In genomic region chr10:110458583-110458920, GRCh38 we compare ENCODE assay signal across 19 cellular contexts. TPM values are rescaled to one million over a fixed set of nuclear protein-coding genes. Genes with fewer than 3 reads are reported as not detected.
DNase-seq lines count a peak whose midpoint lies in the region; ATAC-seq, FAIRE-seq and TF ChIP-seq lines count a peak whose summit lies in the region.
"Had no signal": no experiment of that assay in that cellular context is flagged by ENCODE, and none has a peak within 500 bp of the region (broad histone marks: within the 10 kb centered on the region; RNA-seq: fewer than 3 reads in every experiment).

No MANE protein-coding gene starts in this region.

- BruUV-seq in endothelial cell of umbilical vein (replicated peaks; lab: Mats Ljungman, UMichigan): no TSS peak

- H3K36me3 ChIP-seq in BLaER1 treated with 17β-estradiol and CSF1 and Interleukin-3, amounts not matched to agents 10 nM and 100 nM: no peaks in the 10 kb centered on the region
- H3K36me3 ChIP-seq in HEK293 (ENCODE audit: control insufficient read depth in 2 of 2, insufficient read depth in 1 of 2, low read length in 2 of 2) (no peaks in the 10 kb centered on the region), endothelial cell of umbilical vein (ENCODE audit: control insufficient read depth in 2 of 2, extremely low read depth in 1 of 2, insufficient read depth in 2 of 2, low read length in 2 of 2) (no peaks in the 10 kb centered on the region)
- H3K36me3 ChIP-seq: BE2C, esophagus squamous epithelium, uterus had no signal

- H3K4me3 ChIP-seq in BLaER1 treated with 17β-estradiol and CSF1 and Interleukin-3, amounts not matched to agents 10 nM and 100 nM: no peak overlapping the region
- H3K4me3 ChIP-seq in HEK293 (ENCODE audit: low read depth, low read length) (no peak overlapping the region), endothelial cell of umbilical vein (replicated peaks in 1 of 3; ENCODE audit: insufficient read depth in 1 of 3, low read depth in 1 of 3, low read length in 3 of 3) (no peak overlapping the region)
- H3K4me3 ChIP-seq: esophagus squamous epithelium, GM23338, uterus had no signal

- H3K4me1 Mint-ChIP-seq in natural killer cell treated with Interleukin-12 subunit alpha and Interleukin-12 subunit beta and Interleukin-15 and Interleukin-18, amount 100 ng/mL, for 72 hours (ENCODE audit: low read depth in 2 of 2): peaks cover 63 to 64% of the 10 kb centered on the region in 2 donors

- no peak for TF ChIP-seq CTCF in HEK293 (tag by site-specific recombination; IDR thresholded peaks at IDR 0.05)
- TF ChIP-seq CTCF in endothelial cell of umbilical vein (IDR thresholded peaks at IDR 0.05; ENCODE audit: extremely low read depth in 1 of 2, insufficient read depth in 1 of 2, low read depth in 1 of 2, low read length in 2 of 2): no peak

- peak overlapping the region in 1 of 11 experiments; percentile 58; a peak in 2 of 22 replicates for H3K27ac ChIP-seq in BLaER1 treated with 17β-estradiol and CSF1 and Interleukin-3, amounts not matched to agents 10 nM and 100 nM
- no peak overlapping the region for H3K27ac ChIP-seq in HEK293 (ENCODE audit: extremely low read depth, low read depth, low read length)
- H3K27ac ChIP-seq in endothelial cell of umbilical vein (ENCODE audit: insufficient read depth, low read depth, low read length): no peak overlapping the region
- H3K27ac ChIP-seq: RWPE1 had no signal

- peak overlapping the region; percentile 65 to 81 for H3K27ac Mint-ChIP-seq in natural killer cell treated with Interleukin-12 subunit alpha and Interleukin-12 subunit beta and Interleukin-15 and Interleukin-18, amount 100 ng/mL, for 72 hours
- H3K27ac Mint-ChIP-seq: GM23338, mesothelial cell of epicardium had no signal

- peak in 1 of 2 donors; percentile 21 for ATAC-seq in natural killer cell treated with Interleukin-12 subunit alpha and Interleukin-12 subunit beta and Interleukin-15 and Interleukin-18, amount 100 ng/mL, for 72 hours
- ATAC-seq in HG03135 (IDR thresholded peaks at IDR 0.05; ENCODE audit: unreplicated experiment): no peak
- ATAC-seq: activated naive CD4-positive, alpha-beta T cell treated with anti-CD3 and anti-CD28 coated beads, Interleukin-2, amount 50 U/mL, for 72 hours; GM23338 had no signal

- TF ChIP-seq POLR2A in endothelial cell of umbilical vein (IDR thresholded peaks at IDR 0.05; ENCODE audit: low read depth, low read length): no peak

- no peaks in the 10 kb centered on the region for H3K9me3 Mint-ChIP-seq in natural killer cell treated with Interleukin-12 subunit alpha and Interleukin-12 subunit beta and Interleukin-15 and Interleukin-18, amount 100 ng/mL, for 72 hours
- H3K9me3 Mint-ChIP-seq: activated naive CD4-positive, alpha-beta T cell treated with anti-CD3 and anti-CD28 coated beads, Interleukin-2, amount 50 U/mL, for 72 hours; GM23338; mesothelial cell of epicardium had no signal

- CTCF ChIA-PET in HEK293 (lab: Yijun Ruan, JAX): interaction anchor here (0.8 kb wide), 1 partner anchor 105 kb away, joined by 3 read pairs; no protein-coding TSS in a partner anchor
- CTCF ChIA-PET in endothelial cell of umbilical vein (lab: Charles Lee): interaction anchor here (1.1 to 1.2 kb wide), 3 partner anchors 15 to 104 kb away, joined by 3 to 4 read pairs (median 3); no protein-coding TSS in a partner anchor

- POLR2A ChIA-PET in HEK293 (lab: Yijun Ruan, JAX) (no interaction called here), endothelial cell of umbilical vein (lab: Charles Lee) (no interaction called here)

- H2AFZ ChIP-seq in endothelial cell of umbilical vein (ENCODE audit: low read depth, low read length): peak overlapping the region; percentile 50
- H2AFZ ChIP-seq: GM23338 had no signal

- H3K4me1 ChIP-seq in BLaER1 treated with 17β-estradiol and CSF1 and Interleukin-3, amounts not matched to agents 10 nM and 100 nM: peaks cover 52 to 73% (median 64%) of the 10 kb centered on the region in 10 experiments
- 0 out of 2 replicates have a peak, but pooled peaks cover 3% of the 10 kb centered on the region for H3K4me1 ChIP-seq in HEK293 (ENCODE audit: control insufficient read depth, insufficient read depth, low read length)
- H3K4me1 ChIP-seq in endothelial cell of umbilical vein (ENCODE audit: control insufficient read depth, extremely low read depth, insufficient read depth, low read length): peaks cover 29% of the 10 kb centered on the region
- H3K4me1 ChIP-seq: uterus had no signal

- FAIRE-seq in endothelial cell of umbilical vein (lab: Jason Lieb, UNC): no peak

- no peaks in the 10 kb centered on the region for H3K27me3 Mint-ChIP-seq in natural killer cell treated with Interleukin-12 subunit alpha and Interleukin-12 subunit beta and Interleukin-15 and Interleukin-18, amount 100 ng/mL, for 72 hours

- H3K9me1 ChIP-seq in endothelial cell of umbilical vein (replicated peaks; ENCODE audit: control insufficient read depth, extremely low read depth, insufficient read depth, low read length): no peaks in the 10 kb centered on the region

- H3K9ac ChIP-seq in BLaER1 treated with 17β-estradiol and CSF1 and Interleukin-3, amounts not matched to agents 10 nM and 100 nM: no peak overlapping the region; a peak in 1 of 22 replicates
- H3K9ac ChIP-seq in endothelial cell of umbilical vein (replicated peaks; ENCODE audit: extremely low read depth, insufficient read depth, low read length): no peak overlapping the region

- H3K4me2 ChIP-seq in BLaER1 treated with 17β-estradiol and CSF1 and Interleukin-3, amounts not matched to agents 10 nM and 100 nM: peak overlapping the region; percentile 67 to 91 (median 86)
- peak overlapping the region; percentile 1 for H3K4me2 ChIP-seq in endothelial cell of umbilical vein (ENCODE audit: insufficient read depth, low read length)
- H3K4me2 ChIP-seq: GM23338 had no signal

- intact Hi-C loops in endothelial cell of umbilical vein (cut with micrococcal nuclease): no loop called here

- no peaks in the 10 kb centered on the region for H3K27me3 ChIP-seq in BLaER1 treated with 17β-estradiol and CSF1 and Interleukin-3, amounts not matched to agents 10 nM and 100 nM
- H3K27me3 ChIP-seq in endothelial cell of umbilical vein (ENCODE audit: control insufficient read depth in 2 of 2, insufficient read depth in 2 of 2, low read length in 2 of 2): no peaks in the 10 kb centered on the region
- H3K27me3 ChIP-seq: BE2C, esophagus squamous epithelium, uterus had no signal

- peak overlapping the region; percentile 54 for H3K4me3 Mint-ChIP-seq in natural killer cell treated with Interleukin-12 subunit alpha and Interleukin-12 subunit beta and Interleukin-15 and Interleukin-18, amount 100 ng/mL, for 72 hours
- H3K4me3 Mint-ChIP-seq: GM23338, mesothelial cell of epicardium had no signal

- no peaks in the 10 kb centered on the region for H3K36me3 Mint-ChIP-seq in natural killer cell treated with Interleukin-12 subunit alpha and Interleukin-12 subunit beta and Interleukin-15 and Interleukin-18, amount 100 ng/mL, for 72 hours
- H3K36me3 Mint-ChIP-seq: activated naive CD4-positive, alpha-beta T cell treated with anti-CD3 and anti-CD28 coated beads, Interleukin-2, amount 50 U/mL, for 72 hours; mesothelial cell of epicardium had no signal

- H4K20me1 ChIP-seq in BLaER1 treated with 17β-estradiol and CSF1 and Interleukin-3, amounts not matched to agents 10 nM and 100 nM: no peaks in the 10 kb centered on the region
- no peaks in the 10 kb centered on the region for H4K20me1 ChIP-seq in endothelial cell of umbilical vein (replicated peaks; ENCODE audit: control insufficient read depth, extremely low read depth, insufficient read depth, low read length)

- no peaks in the 10 kb centered on the region for H3K79me2 ChIP-seq in endothelial cell of umbilical vein (ENCODE audit: control insufficient read depth, insufficient read depth, low read length)

- H3K9me3 ChIP-seq in BLaER1 treated with 17β-estradiol and CSF1 and Interleukin-3, amounts not matched to agents 10 nM and 100 nM (replicated peaks in 1 of 11): no peaks in the 10 kb centered on the region
- H3K9me3 ChIP-seq in HEK293 (ENCODE audit: control insufficient read depth, insufficient read depth, low read depth, low read length): no peaks in the 10 kb centered on the region
- H3K9me3 ChIP-seq in endothelial cell of umbilical vein (replicated peaks; ENCODE audit: control insufficient read depth, insufficient read depth, low read length): no peaks in the 10 kb centered on the region
- H3K9me3 ChIP-seq: BE2C, esophagus squamous epithelium, uterus had no signal

- DNase-seq in endothelial cell of umbilical vein (ENCODE audit: low read depth, low spot score) (peak; percentile 27), T1000 (lab: John Stamatoyannopoulos, UW) (no peak), NCI-H2029 treated with DMSO at 0.1 percent for 48 hours (lab: John Stamatoyannopoulos, UW) (no peak), C1 segment of cervical spinal cord (lab: John Stamatoyannopoulos, UW) (no peak)
- DNase-seq in natural killer cell treated with Interleukin-12 subunit alpha and Interleukin-12 subunit beta and Interleukin-15 and Interleukin-18, amount 100 ng/mL, for 72 hours (ENCODE audit: low spot score): no peak
- DNase-seq: activated CD4-positive, alpha-beta T cell treated with anti-CD3 and anti-CD28 coated beads, Interleukin-2, amount 50 U/mL, for 48 hours; BE2C; esophagus squamous epithelium; Karpas-422; NCI-H1694 treated with DMSO at 0.1 percent for 48 hours; NCI-H526 treated with DMSO at 0.1 percent for 48 hours had no signal

- dilution Hi-C loops in endothelial cell of umbilical vein (cut with MboI; ENCODE audit: extremely low pct_ligation_motif_present, low sequenced_read_pairs): no loop called here

TF ChIP-seq in HEK293, 187 proteins besides CTCF, POLR2A, EP300 and RAD21:
- TF ChIP-seq ZNF341 (tag by site-specific recombination; IDR thresholded peaks at IDR 0.05; ENCODE audit: low read depth) (no peak), KLF1 (tag by site-specific recombination; IDR thresholded peaks at IDR 0.05) (peak; percentile 89)

TF ChIP-seq in endothelial cell of umbilical vein, 7 proteins besides CTCF, POLR2A, EP300 and RAD21 (continues in another document):
- TF ChIP-seq MAX (IDR thresholded peaks at IDR 0.05; ENCODE audit: insufficient read depth, insufficient read length) (no peak), EZH2 (IDR thresholded peaks at IDR 0.05; ENCODE audit: borderline replicate concordance, low read depth, low read length, severe bottlenecking) (no peak)

RNA-seq across cellular contexts. Expression of gene DUSP5, which starts 39.2 kb away (rescaled TPM):
- total RNA-seq in endothelial cell of umbilical vein: 12.2 and 12.6 TPM in 2 replicates
- polyA plus RNA-seq in endothelial cell of umbilical vein: 17.5 and 25.2 TPM in 2 replicates
- polyA plus RNA-seq in endothelial cell of umbilical vein (2011; cell fraction: cytosol; rRNA removed): 24.1 and 27.8 TPM in 2 replicates
- polyA plus RNA-seq in endothelial cell of umbilical vein (2011; cell fraction: nucleus; rRNA removed): 49.2 and 70.2 TPM in 2 replicates
- polyA plus RNA-seq in endothelial cell of umbilical vein (2012): 16.4 and 20.9 TPM in 2 replicates
- polyA minus RNA-seq in endothelial cell of umbilical vein: 29.2 and 38.4 TPM in 2 replicates
- 32.1 TPM for polyA minus RNA-seq in endothelial cell of umbilical vein (2011; cell fraction: cytosol; rRNA and poly(A)+ RNA removed)
- polyA minus RNA-seq in endothelial cell of umbilical vein (2011; cell fraction: nucleus; rRNA and poly(A)+ RNA removed): 53.7 and 58.1 TPM in 2 replicates
- total RNA-seq in natural killer cell treated with Interleukin-12 subunit alpha and Interleukin-12 subunit beta and Interleukin-15 and Interleukin-18, amount 100 ng/mL, for 72 hours: 100 to 1,000 TPM; 159 to 311 TPM

Comparison
In these comparisons a context has a peak if more than half of its experiments do, and no peak if none do; other contexts are left out.
1. RNA of gene DUSP5, which starts 39.2 kb away (total RNA-seq): 159 to 311 TPM in natural killer cell treated with Interleukin-12 subunit alpha and Interleukin-12 subunit beta and Interleukin-15 and Interleukin-18, amount 100 ng/mL, for 72 hours; 12.2 to 12.6 TPM in endothelial cell of umbilical vein; every median in the first group is over 10 times any median in the second.